22 cellular contexts compared by ENCODE assay signal in the genomic region with DNA sequence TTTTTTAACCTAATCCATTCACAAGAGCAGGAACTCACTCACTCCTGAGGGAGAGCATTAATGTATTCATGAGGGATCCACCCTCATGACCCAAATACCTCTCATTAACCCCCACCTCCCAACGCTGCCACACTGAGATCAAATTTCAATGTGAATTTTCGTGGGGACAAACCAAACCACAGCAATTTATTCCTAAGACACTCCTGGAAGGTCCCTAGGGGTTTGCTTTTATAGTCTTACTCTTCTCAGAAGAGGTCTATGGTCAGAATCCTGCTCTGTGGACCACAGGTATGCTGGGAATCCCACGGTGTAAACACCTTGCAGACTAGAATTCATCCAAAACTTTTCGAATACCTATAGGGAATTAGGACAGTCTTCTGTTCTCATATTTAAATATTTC.
"Had no signal": no experiment of that assay in that cellular context is flagged by ENCODE, and none has a peak within 500 bp of the region (broad histone marks: within the 10 kb centered on the region; RNA-seq: fewer than 3 reads in every experiment).

No MANE protein-coding gene starts in this region.

- H3K27me3 ChIP-seq: testis, transverse colon had no signal

- H3K4me3 ChIP-seq: testis, transverse colon had no signal

- ATAC-seq: activated naive CD8-positive, alpha-beta T cell treated with anti-CD3 and anti-CD28 coated beads, Interleukin-2, amount 50 U/mL, for 24 hours; esophagus mucosa; naive thymus-derived CD8-positive, alpha-beta T cell; right cardiac atrium had no signal

- H3K9me3 ChIP-seq: testis had no signal

- H3K4me1 ChIP-seq: parathyroid adenoma, transverse colon had no signal

- H3K27ac ChIP-seq: parathyroid adenoma, testis, transverse colon had no signal

- H3K36me3 ChIP-seq: transverse colon had no signal

- DNase-seq: activated CD4-positive, alpha-beta memory T cell treated with anti-CD3 and anti-CD28 coated beads, Interleukin-2, amount 10 ng/mL, durations not matched to agents 7 days and 5 days; activated CD4-positive, alpha-beta T cell treated with anti-CD3 and anti-CD28 coated beads for 1 hour; activated CD4-positive, alpha-beta T cell treated with anti-CD3 and anti-CD28 coated beads, Interleukin-2, amount 10 ng/mL, durations not matched to agents 7 days and 5 days; activated naive CD8-positive, alpha-beta T cell treated with anti-CD3 and anti-CD28 coated beads, Interleukin-2, amount 50 U/mL, for 24 hours; activated T-cell treated with anti-CD3 and anti-CD28 coated beads, Interleukin-2, amount 50 U/mL, for 48 hours; amygdala; endodermal cell; foreskin fibroblast; head of caudate nucleus; hypothalamus; immature natural killer cell; kidney; midbrain; naive thymus-derived CD8-positive, alpha-beta T cell; nucleus accumbens; right cardiac atrium; stimulated activated CD4-positive, alpha-beta T cell treated with anti-CD3 and anti-CD28 coated beads, Interleukin-2, amount 100 ng/mL, for 48 hours; stimulated activated naive CD4-positive, alpha-beta T cell treated with Interleukin-2 at 50 U/mL for 16 hours; testis; transverse colon had no signal
